ENCODE assay signal across 11 cellular contexts in the genomic region with DNA sequence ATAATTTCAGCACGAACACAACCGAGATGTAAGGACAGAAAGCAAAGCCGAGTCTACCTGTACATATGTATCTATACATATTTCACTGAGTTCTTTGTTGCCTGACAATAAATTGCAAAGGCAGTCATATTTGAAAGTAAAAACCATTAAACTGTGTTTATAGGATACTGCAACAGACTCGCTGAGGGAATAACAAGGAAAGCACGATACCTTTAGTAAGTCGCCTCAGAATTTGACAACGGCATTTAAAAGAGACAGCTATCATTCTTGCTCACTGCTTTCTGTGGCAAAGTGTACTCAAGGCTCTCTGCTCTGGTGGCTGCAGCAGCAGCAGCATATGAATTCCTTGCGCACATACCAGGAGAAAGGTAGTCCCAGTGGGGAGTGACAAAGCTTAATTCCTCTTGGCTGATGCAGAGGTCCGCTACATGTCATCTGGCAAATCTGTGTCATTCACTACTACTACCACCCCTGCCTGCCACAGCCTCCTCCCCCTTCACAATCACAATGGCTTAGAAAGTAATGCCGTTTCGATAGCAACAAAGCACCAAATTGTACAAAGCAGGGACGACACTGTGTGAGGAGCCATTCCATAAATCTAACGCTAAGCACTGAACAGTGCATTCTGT. TPM values are rescaled to one million over a fixed set of nuclear protein-coding genes. Genes with fewer than 3 reads are reported as not detected.
DNase-seq lines count a peak whose midpoint lies in the region; ATAC-seq and TF ChIP-seq lines count a peak whose summit lies in the region.
"Had no signal": no experiment of that assay in that cellular context is flagged by ENCODE, and none has a peak within 500 bp of the region (broad histone marks: within the 10 kb centered on the region; RNA-seq: fewer than 3 reads in every experiment).

A gene with protein sequence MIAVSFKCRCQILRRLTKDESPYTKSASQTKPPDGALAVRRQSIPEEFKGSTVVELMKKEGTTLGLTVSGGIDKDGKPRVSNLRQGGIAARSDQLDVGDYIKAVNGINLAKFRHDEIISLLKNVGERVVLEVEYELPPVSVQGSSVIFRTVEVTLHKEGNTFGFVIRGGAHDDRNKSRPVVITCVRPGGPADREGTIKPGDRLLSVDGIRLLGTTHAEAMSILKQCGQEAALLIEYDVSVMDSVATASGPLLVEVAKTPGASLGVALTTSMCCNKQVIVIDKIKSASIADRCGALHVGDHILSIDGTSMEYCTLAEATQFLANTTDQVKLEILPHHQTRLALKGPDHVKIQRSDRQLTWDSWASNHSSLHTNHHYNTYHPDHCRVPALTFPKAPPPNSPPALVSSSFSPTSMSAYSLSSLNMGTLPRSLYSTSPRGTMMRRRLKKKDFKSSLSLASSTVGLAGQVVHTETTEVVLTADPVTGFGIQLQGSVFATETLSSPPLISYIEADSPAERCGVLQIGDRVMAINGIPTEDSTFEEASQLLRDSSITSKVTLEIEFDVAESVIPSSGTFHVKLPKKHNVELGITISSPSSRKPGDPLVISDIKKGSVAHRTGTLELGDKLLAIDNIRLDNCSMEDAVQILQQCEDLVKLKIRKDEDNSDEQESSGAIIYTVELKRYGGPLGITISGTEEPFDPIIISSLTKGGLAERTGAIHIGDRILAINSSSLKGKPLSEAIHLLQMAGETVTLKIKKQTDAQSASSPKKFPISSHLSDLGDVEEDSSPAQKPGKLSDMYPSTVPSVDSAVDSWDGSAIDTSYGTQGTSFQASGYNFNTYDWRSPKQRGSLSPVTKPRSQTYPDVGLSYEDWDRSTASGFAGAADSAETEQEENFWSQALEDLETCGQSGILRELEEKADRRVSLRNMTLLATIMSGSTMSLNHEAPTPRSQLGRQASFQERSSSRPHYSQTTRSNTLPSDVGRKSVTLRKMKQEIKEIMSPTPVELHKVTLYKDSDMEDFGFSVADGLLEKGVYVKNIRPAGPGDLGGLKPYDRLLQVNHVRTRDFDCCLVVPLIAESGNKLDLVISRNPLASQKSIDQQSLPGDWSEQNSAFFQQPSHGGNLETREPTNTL (minus strand): TSS at position 437 of the 629 bp plus-strand sequence. CDS start 172 bp downstream, at position 265.

- H3K4me3 ChIP-seq in adipocyte (ENCODE audit: low read length), result peak within 1 kb of the TSS; percentile 59
- no peak within 1 kb of the TSS for H3K4me3 ChIP-seq in lower leg skin (ENCODE audit: low read depth, poor library complexity, severe bottlenecking)
- no peak within 1 kb of the TSS for H3K4me3 ChIP-seq in thyroid gland (replicated peaks in 1 of 3)
- H3K4me3 ChIP-seq: SJSA1 had no signal

- H3K9me3 ChIP-seq in adipocyte (ENCODE audit: control insufficient read depth, low read length), result no peaks in the 10 kb centered on the region
- no peaks in the 10 kb centered on the region for H3K9me3 ChIP-seq in thyroid gland
- H3K9me3 ChIP-seq: heart left ventricle, SJSA1 had no signal

- H3K4me1 ChIP-seq in adipocyte (ENCODE audit: control insufficient read depth, insufficient read depth, low read length) (peaks cover 15% of the 10 kb centered on the region), thyroid gland (no peaks in the 10 kb centered on the region)
- H3K4me1 ChIP-seq: SJSA1 had no signal

- intact Hi-C loops in lower leg skin (cut with DNase I; ENCODE audit: low total_unique reads), result no loop called here
- intact Hi-C loops in thyroid gland (cut with DNase I), result no loop called here

- no peaks in the 10 kb centered on the region for H3K36me3 ChIP-seq in adipocyte (ENCODE audit: control insufficient read depth, insufficient read depth, low read length, severe bottlenecking)
- no peaks in the 10 kb centered on the region for H3K36me3 ChIP-seq in thyroid gland
- H3K36me3 ChIP-seq: heart left ventricle, SJSA1 had no signal

- no peak within 1 kb of the TSS for H3K27ac ChIP-seq in thyroid gland
- H3K27ac ChIP-seq: heart left ventricle, SJSA1 had no signal

- H3K27me3 ChIP-seq in adipocyte (replicated peaks; ENCODE audit: control insufficient read depth, insufficient read depth, low read length) (peaks cover 10% of the 10 kb centered on the region), thyroid gland (no peaks in the 10 kb centered on the region)

- in situ Hi-C loops in GM13976 (cut with MboI; ENCODE audit: low sequenced_read_pairs, unreplicated experiment), result loop anchor here (25.0 kb wide), 1 partner anchor 541 kb away; the partner anchor contains the start of gene LLPH

- TF ChIP-seq POLR2A in lower leg skin (IDR thresholded peaks at IDR 0.05), result no peak
- TF ChIP-seq POLR2A in thyroid gland (IDR thresholded peaks at IDR 0.05), result no peak

- no peak within 1 kb of the TSS for H3K9ac ChIP-seq in adipocyte (ENCODE audit: low read length)

- ATAC-seq in HG03175 (IDR thresholded peaks at IDR 0.05; ENCODE audit: unreplicated experiment), result no peak
- ATAC-seq: activated CD8-positive, alpha-beta memory T cell treated with anti-CD3 and anti-CD28 coated beads, Interleukin-2, amount 10 ng/mL, durations not matched to agents 7 days and 5 days had no signal

- 74 to 80% methylated on average over 13 of the region's 13 CpGs for WGBS in lower leg skin, 2 donors
- WGBS in thyroid gland, 2 donors, result 36 to 38% methylated on average over 13 of the region's 13 CpGs

- TF ChIP-seq CTCF in lower leg skin (IDR thresholded peaks at IDR 0.05) (no peak), thyroid gland (IDR thresholded peaks at IDR 0.05) (no peak), GM13976 (IDR thresholded peaks at IDR 0.05; ENCODE audit: borderline replicate concordance, control extremely low read depth, extremely low read depth, insufficient read depth, missing control alignments) (no peak)

- DNase-seq in NCI-H1417 (lab: John Stamatoyannopoulos, UW) (peak in 2 of 3 experiments; percentile 58 to 80), NCI-H1417 treated with DMSO at 0.1 percent for 48 hours (lab: John Stamatoyannopoulos, UW) (no peak), adipocyte (ENCODE audit: low read depth) (no peak), lower leg skin (ENCODE audit: low spot score in 2 of 2) (no peak), thyroid gland (peak; percentile 4 to 14), GM03348 (ENCODE audit: low spot score) (no peak), GM13976 (ENCODE audit: low spot score) (no peak)
- DNase-seq: activated CD8-positive, alpha-beta memory T cell treated with anti-CD3 and anti-CD28 coated beads, Interleukin-2, amount 10 ng/mL, durations not matched to agents 7 days and 5 days; heart left ventricle had no signal

RNA-seq across cellular contexts. Expression of the gene that starts here (rescaled TPM):
- total RNA-seq in lower leg skin, result 10 to 100 TPM; 11.5 to 25.3 (median 12.3) TPM
- 10 to 100 TPM in 3 of 4 donors, 1 to 10 TPM in 1; 9.9 to 21.1 (median 15.6) TPM for total RNA-seq in thyroid gland

Comparison
In these comparisons a context has a peak if more than half of its experiments do, and no peak if none do; other contexts are left out.
1. DNase-seq: peak in NCI-H1417 (2 of 3) and thyroid gland (2 of 2); none in NCI-H1417 treated with DMSO at 0.1 percent for 48 hours (single experiment), adipocyte (single experiment), lower leg skin (0 of 2), GM03348 (single experiment) and GM13976 (single experiment).